8 cellular contexts compared by ENCODE assay signal in the genomic region with DNA sequence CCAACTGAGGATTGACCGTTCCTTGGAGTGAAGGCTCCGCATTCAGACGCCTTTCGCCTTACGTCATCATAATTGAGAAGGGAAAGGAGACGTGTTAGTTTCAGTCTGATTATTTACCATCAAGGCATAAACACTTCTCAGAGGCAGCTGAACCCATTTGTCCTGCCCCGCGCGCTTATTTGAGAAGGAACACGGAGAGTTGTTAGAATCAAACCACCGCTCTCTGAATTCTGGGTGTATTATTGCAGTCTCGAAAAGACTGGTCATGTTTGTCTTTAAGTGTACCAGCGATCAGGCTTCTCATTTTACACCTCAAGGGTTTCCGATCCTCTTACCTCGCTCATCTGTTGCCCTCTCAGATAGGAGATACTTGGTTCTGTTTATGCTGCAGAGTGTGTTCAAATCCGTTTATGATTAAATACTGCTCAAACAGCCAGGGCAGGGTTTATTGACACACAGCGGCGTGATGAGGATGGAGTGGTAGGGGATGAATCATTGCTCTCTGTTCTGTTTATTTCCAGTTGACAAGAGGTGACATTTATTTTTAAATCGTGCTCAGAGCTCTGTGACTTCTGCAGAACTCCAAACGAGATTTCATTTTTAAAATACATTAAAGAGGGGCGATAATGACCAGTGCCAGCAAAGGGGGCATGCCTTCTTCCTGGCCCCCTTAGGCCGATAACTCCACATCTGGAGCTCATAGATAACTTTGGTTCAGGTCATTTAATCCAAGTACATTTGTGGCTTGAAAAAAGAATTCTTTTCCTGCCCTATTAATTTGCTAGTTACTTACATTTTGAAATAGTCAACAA. TPM values are rescaled to one million over a fixed set of nuclear protein-coding genes. Genes with fewer than 3 reads are reported as not detected.
DNase-seq lines count a peak whose midpoint lies in the region; ATAC-seq and TF ChIP-seq lines count a peak whose summit lies in the region.

No MANE protein-coding gene starts in this region.

- peak; percentile 47 for DNase-seq in NCI-H2171 treated with DMSO at 0.1 percent for 48 hours (lab: John Stamatoyannopoulos, UW)
- DNase-seq in NCI-H2171 (lab: John Stamatoyannopoulos, UW), result no peak
- DNase-seq in NCI-H748 (lab: John Stamatoyannopoulos, UW; ENCODE audit: unreplicated experiment), result peak; percentile 84
- peak; percentile 74 for DNase-seq in fibroblast of villous mesenchyme (ENCODE audit: low read depth)
- no peak for DNase-seq in midbrain (lab: John Stamatoyannopoulos, UW)
- DNase-seq in iPS-NIHi7 (ENCODE audit: extremely low spot score), result no peak
- DNase-seq in substantia nigra (lab: John Stamatoyannopoulos, UW), result no peak

- H3K4me3 ChIP-seq in fibroblast of villous mesenchyme (ENCODE audit: low read depth, low read length), result no peak overlapping the region

- ATAC-seq in HG02759 (IDR thresholded peaks at IDR 0.05; ENCODE audit: unreplicated experiment), result peak; percentile 56

- TF ChIP-seq CTCF in fibroblast of villous mesenchyme (IDR thresholded peaks at IDR 0.05; ENCODE audit: insufficient read depth, low read depth, low read length), result no peak

- no peak overlapping the region for H3K27ac ChIP-seq in substantia nigra (ENCODE audit: low read depth, low read length, poor library complexity, severe bottlenecking)

RNA-seq across cellular contexts. Expression of gene FOXK1, which starts 30.5 kb away (rescaled TPM):
- 30.6 and 32.8 TPM in 2 replicates for total RNA-seq in fibroblast of villous mesenchyme

Comparison
In these comparisons a context has a peak if more than half of its experiments do, and no peak if none do; other contexts are left out.
1. DNase-seq: peak in NCI-H2171 treated with DMSO at 0.1 percent for 48 hours (single experiment), NCI-H748 (single experiment) and fibroblast of villous mesenchyme (single experiment); none in NCI-H2171 (single experiment), midbrain (single experiment), iPS-NIHi7 (single experiment) and substantia nigra (0 of 49).